Comparison of ENCODE assay signal across 1 cellular context in genomic region chr20:41086402-41087324, GRCh38.
TF ChIP-seq lines count a peak whose summit lies in the region.

No MANE protein-coding gene starts in this region.

TF ChIP-seq in HepG2, 621 proteins besides CTCF, POLR2A, EP300 and RAD21:
- TF ChIP-seq ZNF550 (CRISPR knock-in tag; IDR thresholded peaks at IDR 0.05; ENCODE audit: borderline replicate concordance): no peak
- TF ChIP-seq POLR2AphosphoS2 (IDR thresholded peaks at IDR 0.05; ENCODE audit: low read depth, low read length): peak; percentile 39; the same call in 1 of the 2 replicates
- no peak for TF ChIP-seq DMAP1 (CRISPR knock-in tag; IDR thresholded peaks at IDR 0.05)
- TF ChIP-seq REL (CRISPR knock-in tag; conservative IDR thresholded peaks at IDR 0.05): no peak
- peak; percentile 81 for TF ChIP-seq RBM22 (optimal IDR thresholded peaks at IDR 0.05; ENCODE audit: low read length)
- TF ChIP-seq, protein P1, sequence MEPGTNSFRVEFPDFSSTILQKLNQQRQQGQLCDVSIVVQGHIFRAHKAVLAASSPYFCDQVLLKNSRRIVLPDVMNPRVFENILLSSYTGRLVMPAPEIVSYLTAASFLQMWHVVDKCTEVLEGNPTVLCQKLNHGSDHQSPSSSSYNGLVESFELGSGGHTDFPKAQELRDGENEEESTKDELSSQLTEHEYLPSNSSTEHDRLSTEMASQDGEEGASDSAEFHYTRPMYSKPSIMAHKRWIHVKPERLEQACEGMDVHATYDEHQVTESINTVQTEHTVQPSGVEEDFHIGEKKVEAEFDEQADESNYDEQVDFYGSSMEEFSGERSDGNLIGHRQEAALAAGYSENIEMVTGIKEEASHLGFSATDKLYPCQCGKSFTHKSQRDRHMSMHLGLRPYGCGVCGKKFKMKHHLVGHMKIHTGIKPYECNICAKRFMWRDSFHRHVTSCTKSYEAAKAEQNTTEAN (CRISPR knock-in tag; conservative IDR thresholded peaks at IDR 0.05): no peak
- TF ChIP-seq TEAD3 (CRISPR knock-in tag; optimal IDR thresholded peaks at IDR 0.05; ENCODE audit: borderline replicate concordance): no peak
TF ChIP-seq in HepG2: peak in this region for 2.
